In the genomic region with DNA sequence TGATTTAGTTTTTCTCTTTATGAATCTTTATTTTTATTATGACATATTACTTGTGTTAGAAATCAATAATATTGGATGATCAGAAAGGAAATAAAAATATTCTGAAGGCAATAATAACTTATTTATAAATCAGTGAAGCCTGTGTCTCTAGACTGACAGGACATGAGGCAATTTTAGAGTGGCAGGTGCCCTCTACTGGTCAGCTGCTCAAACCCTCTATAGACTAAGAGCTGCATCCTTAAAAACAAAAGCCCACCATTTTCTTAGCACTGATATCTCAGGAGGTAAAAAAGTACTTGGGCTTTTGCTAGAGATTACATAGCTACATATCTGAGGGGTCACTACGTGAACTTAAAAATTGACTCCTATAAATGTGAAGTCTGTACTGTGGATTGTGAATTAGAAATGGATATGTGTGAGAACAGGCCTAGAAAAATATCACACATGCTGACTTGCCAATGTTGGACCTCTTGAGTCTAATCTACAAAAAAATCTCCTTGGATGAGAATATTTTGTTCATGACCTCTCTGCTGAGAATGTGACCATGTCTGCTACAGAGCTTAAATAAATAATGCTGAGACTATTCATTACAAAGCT, we compare ENCODE assay signal across 8 cellular contexts.
DNase-seq lines count a peak whose midpoint lies in the region; ATAC-seq and TF ChIP-seq lines count a peak whose summit lies in the region.

No MANE protein-coding gene starts in this region.

- no peak overlapping the region for H3K4me3 Mint-ChIP-seq in progenitor cell of endocrine pancreas (ENCODE audit: low read depth)

- no peaks in the 10 kb centered on the region for H3K27me3 Mint-ChIP-seq in progenitor cell of endocrine pancreas

- ATAC-seq in GM19452 (IDR thresholded peaks at IDR 0.05; ENCODE audit: unreplicated experiment) (no peak), HG03460 (IDR thresholded peaks at IDR 0.05; ENCODE audit: unreplicated experiment) (no peak)

- TF ChIP-seq CTCF in C4-2B (conservative IDR thresholded peaks at IDR 0.05) (peak; percentile 87), progenitor cell of endocrine pancreas (IDR thresholded peaks at IDR 0.05; ENCODE audit: unreplicated experiment) (peak; percentile 81)

- H3K27ac ChIP-seq in C4-2B, result no peak overlapping the region

- DNase-seq in HPDE6-E6E7 (ENCODE audit: extremely low spot score), result peak; percentile 15
- DNase-seq in SK-MEL-5 (ENCODE audit: low read depth, low spot score), result peak; percentile 67
- peak; percentile 63 for DNase-seq in fibroblast of the conjunctiva (ENCODE audit: low read depth)
- no peak for DNase-seq in progenitor cell of endocrine pancreas (ENCODE audit: low spot score, unreplicated experiment)
- no peak for DNase-seq in NCI-H2196 (lab: John Stamatoyannopoulos, UW; ENCODE audit: unreplicated experiment)

- peaks cover 5% of the 10 kb centered on the region for H3K4me1 Mint-ChIP-seq in progenitor cell of endocrine pancreas (ENCODE audit: low read depth)

- in situ Hi-C loops in SK-MEL-5 (cut with HindIII; ENCODE audit: low pct_unique_long_range_greater_than_20kb, low sequenced_read_pairs), result no loop called here

- H3K36me3 Mint-ChIP-seq in progenitor cell of endocrine pancreas (ENCODE audit: insufficient read depth), result no peaks in the 10 kb centered on the region

- H3K9me3 Mint-ChIP-seq in progenitor cell of endocrine pancreas (ENCODE audit: low read depth), result no peaks in the 10 kb centered on the region

- no peak overlapping the region for H3K27ac Mint-ChIP-seq in progenitor cell of endocrine pancreas

Comparison
In these comparisons a context has a peak if more than half of its experiments do, and no peak if none do; other contexts are left out.
1. DNase-seq: peak in HPDE6-E6E7 (single experiment), SK-MEL-5 (single experiment) and fibroblast of the conjunctiva (single experiment); none in progenitor cell of endocrine pancreas (single experiment) and NCI-H2196 (single experiment).